ENCODE assay signal across 1 cellular context in genomic region chr2:136020831-136021230, GRCh38.
TF ChIP-seq lines count a peak whose summit lies in the region.

No MANE protein-coding gene starts in this region.

TF ChIP-seq in GM12878, 131 proteins besides CTCF, POLR2A, EP300 and RAD21 (continued from another document and continues in another):
- 0 out of 2 replicates have a peak, but pooled peaks have one; percentile 17 for TF ChIP-seq BCL11A (IDR thresholded peaks at IDR 0.05; ENCODE audit: low read depth, low read length)
- TF ChIP-seq CEBPB (IDR thresholded peaks at IDR 0.05; ENCODE audit: borderline replicate concordance in 1 of 2, low read depth in 2 of 2, low read length in 2 of 2), result no peak
- no peak for TF ChIP-seq HDAC2 (IDR thresholded peaks at IDR 0.05)
- TF ChIP-seq POLR2AphosphoS5 (IDR thresholded peaks at IDR 0.05; ENCODE audit: low read length), result no peak
- TF ChIP-seq ELK1 (IDR thresholded peaks at IDR 0.05; ENCODE audit: low read depth, low read length), result no peak
- TF ChIP-seq JUNB (IDR thresholded peaks at IDR 0.05), result no peak
- TF ChIP-seq PBX3 (IDR thresholded peaks at IDR 0.05; ENCODE audit: insufficient replicate concordance, low read depth, low read length), result no peak
- peak in 1 of 2 experiments; percentile 20; a peak in 1 of 4 replicates for TF ChIP-seq BHLHE40 (IDR thresholded peaks at IDR 0.05; ENCODE audit: borderline replicate concordance in 1 of 2, low read depth in 2 of 2, low read length in 1 of 2)
- no peak for TF ChIP-seq CUX1 (IDR thresholded peaks at IDR 0.05; ENCODE audit: insufficient replicate concordance, low read depth, low read length)
- no peak for TF ChIP-seq MTA3 (IDR thresholded peaks at IDR 0.05; ENCODE audit: borderline replicate concordance, low read length)
- TF ChIP-seq ZSCAN29 (IDR thresholded peaks at IDR 0.05), result no peak
- TF ChIP-seq RB1 (IDR thresholded peaks at IDR 0.05; ENCODE audit: borderline replicate concordance), result no peak
- TF ChIP-seq USF2 (IDR thresholded peaks at IDR 0.05; ENCODE audit: borderline replicate concordance, low read depth, low read length), result no peak
- TF ChIP-seq IKZF1 (conservative IDR thresholded peaks at IDR 0.05), result peak; percentile 35; the same call in 1 of the 2 replicates
- 0 out of 2 replicates have a peak, but pooled peaks have one; percentile 29 for TF ChIP-seq DPF2 (IDR thresholded peaks at IDR 0.05)
- TF ChIP-seq IRF3 (IDR thresholded peaks at IDR 0.05), result no peak
- TF ChIP-seq ASH2L (IDR thresholded peaks at IDR 0.05; ENCODE audit: borderline replicate concordance, low read depth), result no peak
- TF ChIP-seq ZNF622 (IDR thresholded peaks at IDR 0.05), result no peak
- no peak for TF ChIP-seq POLR2AphosphoS2 (IDR thresholded peaks at IDR 0.05; ENCODE audit: low read depth, low read length)
- TF ChIP-seq LARP7 (IDR thresholded peaks at IDR 0.05), result no peak
- TF ChIP-seq ZBTB40 (IDR thresholded peaks at IDR 0.05; ENCODE audit: borderline replicate concordance), result no peak
- no peak for TF ChIP-seq BCLAF1 (IDR thresholded peaks at IDR 0.05)
- TF ChIP-seq NFIC (IDR thresholded peaks at IDR 0.05; ENCODE audit: low read depth, low read length), result no peak
- no peak for TF ChIP-seq TAF1 (IDR thresholded peaks at IDR 0.05; ENCODE audit: borderline replicate concordance, low read depth, low read length)
- no peak for TF ChIP-seq NFYA (IDR thresholded peaks at IDR 0.05; ENCODE audit: borderline replicate concordance, low read depth, low read length)
- peak; percentile 40; the same call in 1 of the 2 replicates for TF ChIP-seq ATF7 (IDR thresholded peaks at IDR 0.05; ENCODE audit: low read depth)
- TF ChIP-seq SIN3A (IDR thresholded peaks at IDR 0.05; ENCODE audit: low read depth, low read length), result no peak
- no peak for TF ChIP-seq RFX5 (IDR thresholded peaks at IDR 0.05; ENCODE audit: low read depth, low read length)
- no peak for TF ChIP-seq NBN (IDR thresholded peaks at IDR 0.05)
- TF ChIP-seq ATF2 (IDR thresholded peaks at IDR 0.05; ENCODE audit: low read length), result no peak
- no peak for TF ChIP-seq YBX1 (IDR thresholded peaks at IDR 0.05)
- TF ChIP-seq FOXM1 (IDR thresholded peaks at IDR 0.05; ENCODE audit: low read depth, low read length), result no peak
- TF ChIP-seq BACH1 (IDR thresholded peaks at IDR 0.05; ENCODE audit: borderline replicate concordance), result no peak
- TF ChIP-seq SRF (IDR thresholded peaks at IDR 0.05; ENCODE audit: low read depth in 2 of 2, low read length in 2 of 2), result no peak
- no peak for TF ChIP-seq SKIL (IDR thresholded peaks at IDR 0.05; ENCODE audit: low read depth, poor library complexity, severe bottlenecking)
- TF ChIP-seq ZNF274 (IDR thresholded peaks at IDR 0.05; ENCODE audit: insufficient read depth, insufficient read length), result no peak
- peak; percentile 100 for TF ChIP-seq NR2F1 (conservative IDR thresholded peaks at IDR 0.05)
